8 cellular contexts compared by ENCODE assay signal in the genomic region with DNA sequence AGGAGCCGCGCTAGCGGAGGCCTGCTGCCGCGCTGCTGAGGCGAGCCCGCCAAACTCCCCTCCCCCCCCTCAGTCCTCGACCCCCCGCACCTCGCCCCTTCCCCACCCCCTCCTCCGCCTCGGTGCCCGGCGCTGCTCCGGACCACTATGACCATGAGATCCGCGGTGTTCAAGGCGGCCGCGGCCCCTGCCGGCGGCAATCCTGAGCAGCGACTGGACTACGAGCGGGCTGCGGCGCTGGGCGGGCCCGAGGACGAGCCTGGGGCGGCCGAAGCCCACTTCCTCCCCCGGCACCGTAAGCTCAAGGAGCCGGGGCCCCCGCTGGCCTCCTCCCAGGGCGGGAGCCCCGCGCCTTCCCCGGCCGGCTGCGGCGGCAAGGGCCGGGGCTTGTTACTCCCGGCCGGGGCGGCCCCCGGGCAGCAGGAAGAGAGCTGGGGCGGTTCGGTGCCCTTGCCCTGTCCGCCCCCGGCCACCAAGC. TPM values are rescaled to one million over a fixed set of nuclear protein-coding genes. Genes with fewer than 3 reads are reported as not detected.
A peak's percentile ranks its signal among the peaks of the same experiment; 100 is the strongest.
DNase-seq lines count a peak whose midpoint lies in the region; ATAC-seq and TF ChIP-seq lines count a peak whose summit lies in the region.

No MANE protein-coding gene starts in this region.

- TF ChIP-seq POLR2A in NB4 (IDR thresholded peaks at IDR 0.05; ENCODE audit: extremely low read depth, insufficient read length) = no peak

- peak overlapping the region; percentile 83 for H3K27ac ChIP-seq in brain microvascular endothelial cell

- peak overlapping the region; percentile 93 to 95 for H3K4me3 Mint-ChIP-seq in stimulated activated naive CD8-positive, alpha-beta T cell treated with anti-CD3 and anti-CD28 coated beads, Interleukin-15, amount 100 ng/mL, for 72 hours

- DNase-seq in D341Med (ENCODE audit: low spot score) (peak; percentile 73), NB4 (ENCODE audit: low read depth) (peak; percentile 74), brain microvascular endothelial cell (no peak), kidney epithelial cell (ENCODE audit: low read depth) (no peak), globus pallidus (ENCODE audit: low spot score) (no peak), NCI-H2029 treated with DMSO at 0.1 percent for 48 hours (lab: John Stamatoyannopoulos, UW) (no peak)
- peak; percentile 36 to 41 for DNase-seq in stimulated activated naive CD8-positive, alpha-beta T cell treated with anti-CD3 and anti-CD28 coated beads, Interleukin-15, amount 100 ng/mL, for 72 hours

- in situ Hi-C loops in brain microvascular endothelial cell (cut with HindIII; ENCODE audit: low pct_ligation_motif_present, low sequenced_read_pairs) = no loop called here

- TF ChIP-seq CTCF in NB4 (IDR thresholded peaks at IDR 0.05; ENCODE audit: low read depth, low read length) (no peak), brain microvascular endothelial cell (IDR thresholded peaks at IDR 0.05; ENCODE audit: low read depth, low read length, missing control alignments) (peak; percentile 45), kidney epithelial cell (IDR thresholded peaks at IDR 0.05; ENCODE audit: insufficient read depth, low read length, poor library complexity, severe bottlenecking) (no peak)

- H3K27me3 ChIP-seq in brain microvascular endothelial cell (replicated peaks) = no peaks in the 10 kb centered on the region
- H3K27me3 ChIP-seq in kidney epithelial cell (ENCODE audit: control insufficient read depth, insufficient read depth, low read length) = no peaks in the 10 kb centered on the region

- no peaks in the 10 kb centered on the region for H3K9me3 Mint-ChIP-seq in stimulated activated naive CD8-positive, alpha-beta T cell treated with anti-CD3 and anti-CD28 coated beads, Interleukin-15, amount 100 ng/mL, for 72 hours

- H3K27me3 Mint-ChIP-seq in stimulated activated naive CD8-positive, alpha-beta T cell treated with anti-CD3 and anti-CD28 coated beads, Interleukin-15, amount 100 ng/mL, for 72 hours = no peaks in the 10 kb centered on the region

- peaks cover 35% of the 10 kb centered on the region for H3K4me1 Mint-ChIP-seq in stimulated activated naive CD8-positive, alpha-beta T cell treated with anti-CD3 and anti-CD28 coated beads, Interleukin-15, amount 100 ng/mL, for 72 hours

- H3K36me3 ChIP-seq in brain microvascular endothelial cell (replicated peaks) (peaks cover 17% of the 10 kb centered on the region), kidney epithelial cell (ENCODE audit: control insufficient read depth, insufficient read depth, low read length) (peaks cover 1% of the 10 kb centered on the region)

- ATAC-seq in GM21390 (IDR thresholded peaks at IDR 0.05; ENCODE audit: unreplicated experiment) = peak; percentile 32
- peak; percentile 55 for ATAC-seq in stimulated activated naive CD8-positive, alpha-beta T cell treated with anti-CD3 and anti-CD28 coated beads, Interleukin-15, amount 100 ng/mL, for 72 hours

- H3K4me3 ChIP-seq in NB4 (ENCODE audit: low read depth, low read length) (peak overlapping the region; percentile 98), brain microvascular endothelial cell (ENCODE audit: low read depth, low read length) (peak overlapping the region; percentile 95), kidney epithelial cell (ENCODE audit: low read depth, low read length) (peak overlapping the region; percentile 89)

- H3K27ac Mint-ChIP-seq in stimulated activated naive CD8-positive, alpha-beta T cell treated with anti-CD3 and anti-CD28 coated beads, Interleukin-15, amount 100 ng/mL, for 72 hours = no peak overlapping the region

RNA-seq across cellular contexts. Expression of gene MSL1, which starts 0.7 kb away (rescaled TPM):
- 40.6 and 47.4 TPM in 2 replicates for total RNA-seq in kidney epithelial cell

RNA-seq across cellular contexts. Expression of gene CASC3, which starts 17.8 kb away (rescaled TPM):
- 38.6 and 42.9 TPM in 2 replicates for total RNA-seq in kidney epithelial cell

RNA-seq across cellular contexts. Expression of gene NR1D1, which starts 22.1 kb away (rescaled TPM):
- total RNA-seq in kidney epithelial cell = 3.6 and 3.7 TPM in 2 replicates

RNA-seq across cellular contexts. Expression of gene RAPGEFL1, which starts 54.8 kb away (rescaled TPM):
- total RNA-seq in kidney epithelial cell = 2.3 and 3.4 TPM in 2 replicates

RNA-seq across cellular contexts. Expression of gene THRA, which starts 59.7 kb away (rescaled TPM):
- total RNA-seq in kidney epithelial cell = 5.3 and 7.1 TPM in 2 replicates

Comparison
In these comparisons a context has a peak if more than half of its experiments do, and no peak if none do; other contexts are left out.
1. DNase-seq: peak in D341Med (single experiment), NB4 (single experiment) and stimulated activated naive CD8-positive, alpha-beta T cell treated with anti-CD3 and anti-CD28 coated beads, Interleukin-15, amount 100 ng/mL, for 72 hours (2 of 2); none in brain microvascular endothelial cell (single experiment), kidney epithelial cell (single experiment), globus pallidus (single experiment) and NCI-H2029 treated with DMSO at 0.1 percent for 48 hours (single experiment).
2. Peak in every context shown above with its lines, with median percentiles within 50 percentile points of each other: H3K4me3 ChIP-seq.